ENCODE assay signal across 1 cellular context in the genomic region with DNA sequence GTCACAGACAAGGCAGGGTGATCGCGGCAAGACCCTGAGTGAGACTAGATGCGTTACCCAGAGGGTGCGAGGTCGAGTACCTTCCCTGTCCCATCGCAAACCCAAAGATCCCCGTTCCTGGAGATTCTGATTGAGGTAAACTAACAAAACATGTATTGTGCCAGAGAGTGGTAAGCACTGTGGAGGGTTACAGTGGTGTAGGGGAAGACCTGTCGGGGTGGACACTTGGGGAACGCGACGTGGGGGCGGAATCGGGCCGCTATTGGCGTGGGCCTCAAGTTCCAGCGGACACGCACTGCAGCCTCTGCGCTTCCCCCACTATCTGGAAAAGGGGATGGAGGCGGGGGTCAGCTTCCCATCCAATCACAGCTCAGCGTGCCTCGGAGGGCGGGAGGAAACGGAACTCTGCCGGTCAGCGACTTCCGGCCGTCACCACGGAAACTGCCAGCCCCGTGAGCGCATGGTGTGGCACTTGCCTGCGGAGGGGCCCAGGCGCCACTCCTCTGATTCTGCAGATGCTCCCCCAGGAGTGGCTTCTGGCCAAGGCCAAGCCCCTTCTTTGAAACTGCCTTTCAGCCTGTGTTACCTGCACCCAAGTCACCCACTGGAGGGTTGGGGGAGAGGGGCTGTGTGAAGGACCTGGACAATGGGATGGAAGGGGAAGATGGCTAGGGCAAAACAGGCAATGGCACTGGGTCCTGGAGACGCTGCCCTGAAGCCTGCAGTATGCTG.
A peak's percentile ranks its signal among the peaks of the same experiment; 100 is the strongest.
TF ChIP-seq lines count a peak whose summit lies in the region.

No MANE protein-coding gene starts in this region.

TF ChIP-seq in K562, 482 proteins besides CTCF, POLR2A, EP300 and RAD21 (continued from another document and continues in another):
- TF ChIP-seq LEF1 (IDR thresholded peaks at IDR 0.05) = no peak
- TF ChIP-seq, protein P1, sequence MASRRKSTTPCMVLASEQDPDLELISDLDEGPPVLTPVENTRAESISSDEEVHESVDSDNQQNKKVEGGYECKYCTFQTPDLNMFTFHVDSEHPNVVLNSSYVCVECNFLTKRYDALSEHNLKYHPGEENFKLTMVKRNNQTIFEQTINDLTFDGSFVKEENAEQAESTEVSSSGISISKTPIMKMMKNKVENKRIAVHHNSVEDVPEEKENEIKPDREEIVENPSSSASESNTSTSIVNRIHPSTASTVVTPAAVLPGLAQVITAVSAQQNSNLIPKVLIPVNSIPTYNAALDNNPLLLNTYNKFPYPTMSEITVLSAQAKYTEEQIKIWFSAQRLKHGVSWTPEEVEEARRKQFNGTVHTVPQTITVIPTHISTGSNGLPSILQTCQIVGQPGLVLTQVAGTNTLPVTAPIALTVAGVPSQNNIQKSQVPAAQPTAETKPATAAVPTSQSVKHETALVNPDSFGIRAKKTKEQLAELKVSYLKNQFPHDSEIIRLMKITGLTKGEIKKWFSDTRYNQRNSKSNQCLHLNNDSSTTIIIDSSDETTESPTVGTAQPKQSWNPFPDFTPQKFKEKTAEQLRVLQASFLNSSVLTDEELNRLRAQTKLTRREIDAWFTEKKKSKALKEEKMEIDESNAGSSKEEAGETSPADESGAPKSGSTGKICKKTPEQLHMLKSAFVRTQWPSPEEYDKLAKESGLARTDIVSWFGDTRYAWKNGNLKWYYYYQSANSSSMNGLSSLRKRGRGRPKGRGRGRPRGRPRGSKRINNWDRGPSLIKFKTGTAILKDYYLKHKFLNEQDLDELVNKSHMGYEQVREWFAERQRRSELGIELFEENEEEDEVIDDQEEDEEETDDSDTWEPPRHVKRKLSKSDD (conservative IDR thresholded peaks at IDR 0.05; ENCODE audit: low read length) = 0 out of 2 replicates have a peak, but pooled peaks have one; percentile 12
- peak; percentile 41; the same call in 1 of the 2 replicates for TF ChIP-seq SIN3B (IDR thresholded peaks at IDR 0.05; ENCODE audit: low read depth)
- no peak for TF ChIP-seq ESRRB (CRISPR knock-in tag; IDR thresholded peaks at IDR 0.05; ENCODE audit: borderline replicate concordance)
- peak in 1 of 2 experiments; percentile 92; a peak in 2 of 4 replicates for TF ChIP-seq HDAC1 (IDR thresholded peaks at IDR 0.05)
- TF ChIP-seq MEF2A (IDR thresholded peaks at IDR 0.05; ENCODE audit: control insufficient read depth, low read depth, low read length) = no peak
- TF ChIP-seq NFIX (CRISPR knock-in tag; IDR thresholded peaks at IDR 0.05; ENCODE audit: low read depth) = no peak
- no peak for TF ChIP-seq ZNF778 (CRISPR knock-in tag; IDR thresholded peaks at IDR 0.05)
- TF ChIP-seq ELF1 (tag; IDR thresholded peaks at IDR 0.05) = peak; percentile 50
- TF ChIP-seq, protein P2, sequence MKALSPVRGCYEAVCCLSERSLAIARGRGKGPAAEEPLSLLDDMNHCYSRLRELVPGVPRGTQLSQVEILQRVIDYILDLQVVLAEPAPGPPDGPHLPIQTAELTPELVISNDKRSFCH (CRISPR knock-in tag; IDR thresholded peaks at IDR 0.05) = no peak
- TF ChIP-seq, protein P2 (tag; IDR thresholded peaks at IDR 0.05) = peak; percentile 90
- 0 out of 2 replicates have a peak, but pooled peaks have one; percentile 49 for TF ChIP-seq DIDO1 (tag; IDR thresholded peaks at IDR 0.05; ENCODE audit: low read depth)
- TF ChIP-seq MIER1 (IDR thresholded peaks at IDR 0.05; ENCODE audit: low read depth) = 0 out of 2 replicates have a peak, but pooled peaks have one; percentile 6
- TF ChIP-seq, protein P3, sequence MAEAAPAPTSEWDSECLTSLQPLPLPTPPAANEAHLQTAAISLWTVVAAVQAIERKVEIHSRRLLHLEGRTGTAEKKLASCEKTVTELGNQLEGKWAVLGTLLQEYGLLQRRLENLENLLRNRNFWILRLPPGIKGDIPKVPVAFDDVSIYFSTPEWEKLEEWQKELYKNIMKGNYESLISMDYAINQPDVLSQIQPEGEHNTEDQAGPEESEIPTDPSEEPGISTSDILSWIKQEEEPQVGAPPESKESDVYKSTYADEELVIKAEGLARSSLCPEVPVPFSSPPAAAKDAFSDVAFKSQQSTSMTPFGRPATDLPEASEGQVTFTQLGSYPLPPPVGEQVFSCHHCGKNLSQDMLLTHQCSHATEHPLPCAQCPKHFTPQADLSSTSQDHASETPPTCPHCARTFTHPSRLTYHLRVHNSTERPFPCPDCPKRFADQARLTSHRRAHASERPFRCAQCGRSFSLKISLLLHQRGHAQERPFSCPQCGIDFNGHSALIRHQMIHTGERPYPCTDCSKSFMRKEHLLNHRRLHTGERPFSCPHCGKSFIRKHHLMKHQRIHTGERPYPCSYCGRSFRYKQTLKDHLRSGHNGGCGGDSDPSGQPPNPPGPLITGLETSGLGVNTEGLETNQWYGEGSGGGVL (CRISPR knock-in tag; IDR thresholded peaks at IDR 0.05) = no peak
- TF ChIP-seq, protein P4, sequence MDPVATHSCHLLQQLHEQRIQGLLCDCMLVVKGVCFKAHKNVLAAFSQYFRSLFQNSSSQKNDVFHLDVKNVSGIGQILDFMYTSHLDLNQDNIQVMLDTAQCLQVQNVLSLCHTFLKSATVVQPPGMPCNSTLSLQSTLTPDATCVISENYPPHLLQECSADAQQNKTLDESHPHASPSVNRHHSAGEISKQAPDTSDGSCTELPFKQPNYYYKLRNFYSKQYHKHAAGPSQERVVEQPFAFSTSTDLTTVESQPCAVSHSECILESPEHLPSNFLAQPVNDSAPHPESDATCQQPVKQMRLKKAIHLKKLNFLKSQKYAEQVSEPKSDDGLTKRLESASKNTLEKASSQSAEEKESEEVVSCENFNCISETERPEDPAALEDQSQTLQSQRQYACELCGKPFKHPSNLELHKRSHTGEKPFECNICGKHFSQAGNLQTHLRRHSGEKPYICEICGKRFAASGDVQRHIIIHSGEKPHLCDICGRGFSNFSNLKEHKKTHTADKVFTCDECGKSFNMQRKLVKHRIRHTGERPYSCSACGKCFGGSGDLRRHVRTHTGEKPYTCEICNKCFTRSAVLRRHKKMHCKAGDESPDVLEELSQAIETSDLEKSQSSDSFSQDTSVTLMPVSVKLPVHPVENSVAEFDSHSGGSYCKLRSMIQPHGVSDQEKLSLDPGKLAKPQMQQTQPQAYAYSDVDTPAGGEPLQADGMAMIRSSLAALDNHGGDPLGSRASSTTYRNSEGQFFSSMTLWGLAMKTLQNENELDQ (CRISPR knock-in tag; IDR thresholded peaks at IDR 0.05; ENCODE audit: borderline replicate concordance) = 0 out of 2 replicates have a peak, but pooled peaks have one; percentile 6
- TF ChIP-seq, protein P5, sequence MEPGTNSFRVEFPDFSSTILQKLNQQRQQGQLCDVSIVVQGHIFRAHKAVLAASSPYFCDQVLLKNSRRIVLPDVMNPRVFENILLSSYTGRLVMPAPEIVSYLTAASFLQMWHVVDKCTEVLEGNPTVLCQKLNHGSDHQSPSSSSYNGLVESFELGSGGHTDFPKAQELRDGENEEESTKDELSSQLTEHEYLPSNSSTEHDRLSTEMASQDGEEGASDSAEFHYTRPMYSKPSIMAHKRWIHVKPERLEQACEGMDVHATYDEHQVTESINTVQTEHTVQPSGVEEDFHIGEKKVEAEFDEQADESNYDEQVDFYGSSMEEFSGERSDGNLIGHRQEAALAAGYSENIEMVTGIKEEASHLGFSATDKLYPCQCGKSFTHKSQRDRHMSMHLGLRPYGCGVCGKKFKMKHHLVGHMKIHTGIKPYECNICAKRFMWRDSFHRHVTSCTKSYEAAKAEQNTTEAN (CRISPR knock-in tag; IDR thresholded peaks at IDR 0.05) = no peak
- TF ChIP-seq, protein P6, sequence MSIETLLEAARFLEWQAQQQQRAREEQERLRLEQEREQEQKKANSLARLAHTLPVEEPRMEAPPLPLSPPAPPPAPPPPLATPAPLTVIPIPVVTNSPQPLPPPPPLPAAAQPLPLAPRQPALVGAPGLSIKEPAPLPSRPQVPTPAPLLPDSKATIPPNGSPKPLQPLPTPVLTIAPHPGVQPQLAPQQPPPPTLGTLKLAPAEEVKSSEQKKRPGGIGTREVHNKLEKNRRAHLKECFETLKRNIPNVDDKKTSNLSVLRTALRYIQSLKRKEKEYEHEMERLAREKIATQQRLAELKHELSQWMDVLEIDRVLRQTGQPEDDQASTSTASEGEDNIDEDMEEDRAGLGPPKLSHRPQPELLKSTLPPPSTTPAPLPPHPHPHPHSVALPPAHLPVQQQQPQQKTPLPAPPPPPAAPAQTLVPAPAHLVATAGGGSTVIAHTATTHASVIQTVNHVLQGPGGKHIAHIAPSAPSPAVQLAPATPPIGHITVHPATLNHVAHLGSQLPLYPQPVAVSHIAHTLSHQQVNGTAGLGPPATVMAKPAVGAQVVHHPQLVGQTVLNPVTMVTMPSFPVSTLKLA (conservative IDR thresholded peaks at IDR 0.05) = peak; percentile 86 to 93
- TF ChIP-seq SMARCE1 (IDR thresholded peaks at IDR 0.05) = no peak
- no peak for TF ChIP-seq MAFK (IDR thresholded peaks at IDR 0.05; ENCODE audit: low read length)
- no peak for TF ChIP-seq BMI1 (IDR thresholded peaks at IDR 0.05; ENCODE audit: low read length)
- no peak for TF ChIP-seq RBM15 (IDR thresholded peaks at IDR 0.05; ENCODE audit: insufficient read depth, low read length)
- TF ChIP-seq ATF1 (CRISPR knock-in tag; IDR thresholded peaks at IDR 0.05) = no peak
- TF ChIP-seq ATF1 (tag; IDR thresholded peaks at IDR 0.05) = peak; percentile 88
- no peak for TF ChIP-seq ZNF766 (CRISPR knock-in tag; conservative IDR thresholded peaks at IDR 0.05)
- TF ChIP-seq POLR3G (IDR thresholded peaks at IDR 0.05; ENCODE audit: extremely low read depth, insufficient read length, insufficient replicate concordance) = no peak
- TF ChIP-seq ZZZ3 (IDR thresholded peaks at IDR 0.05) = peak; percentile 83
- no peak for TF ChIP-seq TSC22D4 (tag; IDR thresholded peaks at IDR 0.05)
- TF ChIP-seq TEAD2 (tag; IDR thresholded peaks at IDR 0.05) = no peak
- TF ChIP-seq, protein P7, sequence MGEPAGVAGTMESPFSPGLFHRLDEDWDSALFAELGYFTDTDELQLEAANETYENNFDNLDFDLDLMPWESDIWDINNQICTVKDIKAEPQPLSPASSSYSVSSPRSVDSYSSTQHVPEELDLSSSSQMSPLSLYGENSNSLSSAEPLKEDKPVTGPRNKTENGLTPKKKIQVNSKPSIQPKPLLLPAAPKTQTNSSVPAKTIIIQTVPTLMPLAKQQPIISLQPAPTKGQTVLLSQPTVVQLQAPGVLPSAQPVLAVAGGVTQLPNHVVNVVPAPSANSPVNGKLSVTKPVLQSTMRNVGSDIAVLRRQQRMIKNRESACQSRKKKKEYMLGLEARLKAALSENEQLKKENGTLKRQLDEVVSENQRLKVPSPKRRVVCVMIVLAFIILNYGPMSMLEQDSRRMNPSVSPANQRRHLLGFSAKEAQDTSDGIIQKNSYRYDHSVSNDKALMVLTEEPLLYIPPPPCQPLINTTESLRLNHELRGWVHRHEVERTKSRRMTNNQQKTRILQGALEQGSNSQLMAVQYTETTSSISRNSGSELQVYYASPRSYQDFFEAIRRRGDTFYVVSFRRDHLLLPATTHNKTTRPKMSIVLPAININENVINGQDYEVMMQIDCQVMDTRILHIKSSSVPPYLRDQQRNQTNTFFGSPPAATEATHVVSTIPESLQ (CRISPR knock-in tag; IDR thresholded peaks at IDR 0.05) = no peak
- no peak; the same call in 1 of the 2 replicates for TF ChIP-seq NR1H2 (CRISPR knock-in tag; IDR thresholded peaks at IDR 0.05)
- TF ChIP-seq PTRF (tag; IDR thresholded peaks at IDR 0.05) = no peak
- TF ChIP-seq, protein P8, sequence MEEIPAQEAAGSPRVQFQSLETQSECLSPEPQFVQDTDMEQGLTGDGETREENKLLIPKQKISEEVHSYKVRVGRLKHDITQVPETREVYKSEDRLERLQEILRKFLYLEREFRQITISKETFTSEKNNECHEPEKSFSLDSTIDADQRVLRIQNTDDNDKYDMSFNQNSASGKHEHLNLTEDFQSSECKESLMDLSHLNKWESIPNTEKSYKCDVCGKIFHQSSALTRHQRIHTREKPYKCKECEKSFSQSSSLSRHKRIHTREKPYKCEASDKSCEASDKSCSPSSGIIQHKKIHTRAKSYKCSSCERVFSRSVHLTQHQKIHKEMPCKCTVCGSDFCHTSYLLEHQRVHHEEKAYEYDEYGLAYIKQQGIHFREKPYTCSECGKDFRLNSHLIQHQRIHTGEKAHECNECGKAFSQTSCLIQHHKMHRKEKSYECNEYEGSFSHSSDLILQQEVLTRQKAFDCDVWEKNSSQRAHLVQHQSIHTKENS (CRISPR knock-in tag; IDR thresholded peaks at IDR 0.05) = no peak
- no peak for TF ChIP-seq SRF (CRISPR knock-in tag; IDR thresholded peaks at IDR 0.05)
- TF ChIP-seq ZNF239 (CRISPR knock-in tag; IDR thresholded peaks at IDR 0.05) = no peak
- no peak; a peak in 2 of 4 replicates for TF ChIP-seq KDM1A (IDR thresholded peaks at IDR 0.05)
- TF ChIP-seq, protein P9, sequence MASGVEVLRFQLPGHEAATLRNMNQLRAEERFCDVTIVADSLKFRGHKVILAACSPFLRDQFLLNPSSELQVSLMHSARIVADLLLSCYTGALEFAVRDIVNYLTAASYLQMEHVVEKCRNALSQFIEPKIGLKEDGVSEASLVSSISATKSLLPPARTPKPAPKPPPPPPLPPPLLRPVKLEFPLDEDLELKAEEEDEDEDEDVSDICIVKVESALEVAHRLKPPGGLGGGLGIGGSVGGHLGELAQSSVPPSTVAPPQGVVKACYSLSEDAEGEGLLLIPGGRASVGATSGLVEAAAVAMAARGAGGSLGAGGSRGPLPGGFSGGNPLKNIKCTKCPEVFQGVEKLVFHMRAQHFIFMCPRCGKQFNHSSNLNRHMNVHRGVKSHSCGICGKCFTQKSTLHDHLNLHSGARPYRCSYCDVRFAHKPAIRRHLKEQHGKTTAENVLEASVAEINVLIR (CRISPR knock-in tag; IDR thresholded peaks at IDR 0.05) = no peak
- no peak; the same call in 1 of the 2 replicates for TF ChIP-seq BCOR (IDR thresholded peaks at IDR 0.05)
- TF ChIP-seq RUNX1 (IDR thresholded peaks at IDR 0.05; ENCODE audit: low read depth) = no peak
- TF ChIP-seq, protein P10, sequence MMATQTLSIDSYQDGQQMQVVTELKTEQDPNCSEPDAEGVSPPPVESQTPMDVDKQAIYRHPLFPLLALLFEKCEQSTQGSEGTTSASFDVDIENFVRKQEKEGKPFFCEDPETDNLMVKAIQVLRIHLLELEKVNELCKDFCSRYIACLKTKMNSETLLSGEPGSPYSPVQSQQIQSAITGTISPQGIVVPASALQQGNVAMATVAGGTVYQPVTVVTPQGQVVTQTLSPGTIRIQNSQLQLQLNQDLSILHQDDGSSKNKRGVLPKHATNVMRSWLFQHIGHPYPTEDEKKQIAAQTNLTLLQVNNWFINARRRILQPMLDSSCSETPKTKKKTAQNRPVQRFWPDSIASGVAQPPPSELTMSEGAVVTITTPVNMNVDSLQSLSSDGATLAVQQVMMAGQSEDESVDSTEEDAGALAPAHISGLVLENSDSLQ (IDR thresholded peaks at IDR 0.05) = peak; percentile 67
- no peak for TF ChIP-seq ZKSCAN8 (CRISPR knock-in tag; IDR thresholded peaks at IDR 0.05)
- TF ChIP-seq, protein P11, sequence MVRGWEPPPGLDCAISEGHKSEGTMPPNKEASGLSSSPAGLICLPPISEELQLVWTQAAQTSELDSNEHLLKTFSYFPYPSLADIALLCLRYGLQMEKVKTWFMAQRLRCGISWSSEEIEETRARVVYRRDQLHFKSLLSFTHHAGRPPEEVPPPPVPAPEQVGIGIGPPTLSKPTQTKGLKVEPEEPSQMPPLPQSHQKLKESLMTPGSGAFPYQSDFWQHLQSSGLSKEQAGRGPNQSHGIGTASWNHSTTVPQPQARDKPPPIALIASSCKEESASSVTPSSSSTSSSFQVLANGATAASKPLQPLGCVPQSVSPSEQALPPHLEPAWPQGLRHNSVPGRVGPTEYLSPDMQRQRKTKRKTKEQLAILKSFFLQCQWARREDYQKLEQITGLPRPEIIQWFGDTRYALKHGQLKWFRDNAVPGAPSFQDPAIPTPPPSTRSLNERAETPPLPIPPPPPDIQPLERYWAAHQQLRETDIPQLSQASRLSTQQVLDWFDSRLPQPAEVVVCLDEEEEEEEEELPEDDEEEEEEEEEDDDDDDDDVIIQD (CRISPR knock-in tag; IDR thresholded peaks at IDR 0.05) = no peak
- TF ChIP-seq BRCA1 (IDR thresholded peaks at IDR 0.05) = no peak
- TF ChIP-seq BRCA1 (CRISPR knock-in tag; IDR thresholded peaks at IDR 0.05) = no peak
- TF ChIP-seq RNF2 (IDR thresholded peaks at IDR 0.05) = peak; percentile 89
- no peak for TF ChIP-seq PHB2 (IDR thresholded peaks at IDR 0.05; ENCODE audit: low read depth)
- no peak for TF ChIP-seq TBL1XR1 (IDR thresholded peaks at IDR 0.05; ENCODE audit: low read length in 2 of 2)
